In the genomic region with DNA sequence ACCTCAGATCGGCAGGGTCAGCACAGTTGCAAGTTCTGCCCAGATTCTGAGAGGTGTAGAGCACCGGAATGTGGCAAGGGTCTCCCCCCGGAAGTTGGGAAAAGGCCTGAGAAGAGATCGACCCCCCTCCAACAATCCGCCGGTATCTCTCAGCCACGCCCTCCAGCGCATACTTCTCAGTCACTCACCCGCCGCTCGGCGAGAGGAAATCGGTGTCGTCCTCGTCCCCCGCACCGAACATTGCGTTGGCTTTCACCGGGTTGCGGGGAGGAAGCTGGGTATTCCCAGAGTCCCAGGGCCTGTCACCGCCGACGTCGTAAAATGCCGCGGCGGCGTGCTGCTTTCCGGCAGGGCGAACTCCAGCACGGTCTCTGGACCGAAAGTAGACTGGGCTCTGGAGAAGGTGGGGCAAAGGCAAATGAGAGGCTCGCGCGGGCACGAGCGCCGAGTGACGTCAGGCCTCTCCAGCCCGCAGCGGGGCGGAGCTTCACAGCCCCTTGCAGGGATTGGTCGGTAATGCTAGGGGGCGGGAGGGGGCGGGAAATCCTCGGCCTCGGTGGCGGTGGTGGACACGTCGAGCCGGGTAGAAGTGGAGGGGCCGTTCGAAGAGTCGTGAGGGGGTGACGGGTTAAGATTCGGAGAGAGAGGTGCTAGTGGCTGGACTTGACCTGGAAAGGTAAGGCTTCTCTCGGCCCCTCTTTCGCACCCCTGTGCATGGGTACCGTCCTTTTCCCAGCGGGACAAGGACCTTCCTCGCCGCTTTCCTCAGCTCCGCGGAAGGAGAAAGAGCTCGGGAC, we compare ENCODE assay signal across 8 cellular contexts. TPM values are rescaled to one million over a fixed set of nuclear protein-coding genes. Genes with fewer than 3 reads are reported as not detected.
DNase-seq lines count a peak whose midpoint lies in the region; ATAC-seq and TF ChIP-seq lines count a peak whose summit lies in the region.

A gene with protein sequence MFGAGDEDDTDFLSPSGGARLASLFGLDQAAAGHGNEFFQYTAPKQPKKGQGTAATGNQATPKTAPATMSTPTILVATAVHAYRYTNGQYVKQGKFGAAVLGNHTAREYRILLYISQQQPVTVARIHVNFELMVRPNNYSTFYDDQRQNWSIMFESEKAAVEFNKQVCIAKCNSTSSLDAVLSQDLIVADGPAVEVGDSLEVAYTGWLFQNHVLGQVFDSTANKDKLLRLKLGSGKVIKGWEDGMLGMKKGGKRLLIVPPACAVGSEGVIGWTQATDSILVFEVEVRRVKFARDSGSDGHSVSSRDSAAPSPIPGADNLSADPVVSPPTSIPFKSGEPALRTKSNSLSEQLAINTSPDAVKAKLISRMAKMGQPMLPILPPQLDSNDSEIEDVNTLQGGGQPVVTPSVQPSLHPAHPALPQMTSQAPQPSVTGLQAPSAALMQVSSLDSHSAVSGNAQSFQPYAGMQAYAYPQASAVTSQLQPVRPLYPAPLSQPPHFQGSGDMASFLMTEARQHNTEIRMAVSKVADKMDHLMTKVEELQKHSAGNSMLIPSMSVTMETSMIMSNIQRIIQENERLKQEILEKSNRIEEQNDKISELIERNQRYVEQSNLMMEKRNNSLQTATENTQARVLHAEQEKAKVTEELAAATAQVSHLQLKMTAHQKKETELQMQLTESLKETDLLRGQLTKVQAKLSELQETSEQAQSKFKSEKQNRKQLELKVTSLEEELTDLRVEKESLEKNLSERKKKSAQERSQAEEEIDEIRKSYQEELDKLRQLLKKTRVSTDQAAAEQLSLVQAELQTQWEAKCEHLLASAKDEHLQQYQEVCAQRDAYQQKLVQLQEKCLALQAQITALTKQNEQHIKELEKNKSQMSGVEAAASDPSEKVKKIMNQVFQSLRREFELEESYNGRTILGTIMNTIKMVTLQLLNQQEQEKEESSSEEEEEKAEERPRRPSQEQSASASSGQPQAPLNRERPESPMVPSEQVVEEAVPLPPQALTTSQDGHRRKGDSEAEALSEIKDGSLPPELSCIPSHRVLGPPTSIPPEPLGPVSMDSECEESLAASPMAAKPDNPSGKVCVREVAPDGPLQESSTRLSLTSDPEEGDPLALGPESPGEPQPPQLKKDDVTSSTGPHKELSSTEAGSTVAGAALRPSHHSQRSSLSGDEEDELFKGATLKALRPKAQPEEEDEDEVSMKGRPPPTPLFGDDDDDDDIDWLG (minus strand): TSS at position 275 of the 797 bp plus-strand sequence. CDS start 34 bp downstream, at position 241.
A gene (plus strand): TSS at position 542 of the 797 bp plus-strand sequence. CDS start 34,605 bp downstream, outside the sequence.

- intact Hi-C loops in testis (cut with DNase I; ENCODE audit: low total_unique reads) = loop anchor here (5.0 kb wide), 1 partner anchor 46 kb away; no protein-coding TSS in a partner anchor

- POLR2A ChIA-PET in SK-N-SH (lab: Yijun Ruan, JAX) = interaction anchor here (1.1 to 3.1 kb wide), 6 partner anchors 31 to 119 kb away, joined by 3 to 19 read pairs (median 3); a partner anchor contains a TSS

- H3K27me3 ChIP-seq in SK-N-SH (ENCODE audit: insufficient read depth) (no peaks in the 10 kb centered on the region), testis (no peaks in the 10 kb centered on the region)

- H3K27ac Mint-ChIP-seq in activated naive CD4-positive, alpha-beta T cell treated with anti-CD3 and anti-CD28 coated beads, Interleukin-2, amount 50 U/mL, for 72 hours = peak within 1 kb of the TSS; percentile 92 to 95

- peak within 1 kb of the TSS; percentile 95 for H2AFZ ChIP-seq in SK-N-SH (ENCODE audit: low read depth)

- H3K9me3 Mint-ChIP-seq in activated naive CD4-positive, alpha-beta T cell treated with anti-CD3 and anti-CD28 coated beads, Interleukin-2, amount 50 U/mL, for 72 hours = no peaks in the 10 kb centered on the region

- H3K36me3 ChIP-seq in SK-N-SH (replicated peaks in 1 of 2; ENCODE audit: control insufficient read depth in 1 of 2, insufficient read depth in 2 of 2, low read length in 1 of 2) = peaks cover 9 to 10% of the 10 kb centered on the region in 2 experiments
- H3K36me3 ChIP-seq in testis (ENCODE audit: low read depth, missing control alignments) = no peaks in the 10 kb centered on the region

- ATAC-seq in HG02571 (IDR thresholded peaks at IDR 0.05; ENCODE audit: unreplicated experiment) (peak; percentile 91), omental fat pad (ENCODE audit: low FRiP score) (peak; percentile 99)
- peak; percentile 94 to 99 for ATAC-seq in activated naive CD4-positive, alpha-beta T cell treated with anti-CD3 and anti-CD28 coated beads, Interleukin-2, amount 50 U/mL, for 72 hours

- peaks cover 7% of the 10 kb centered on the region for H3F3A ChIP-seq in SK-N-SH (replicated peaks; ENCODE audit: insufficient read depth)

- H3K4me1 ChIP-seq in SK-N-SH (ENCODE audit: control insufficient read depth in 1 of 2, insufficient read depth in 2 of 2, low read depth in 1 of 2, low read length in 1 of 2) (peaks cover 16 to 17% of the 10 kb centered on the region in 2 experiments), testis (peaks cover 12% of the 10 kb centered on the region)

- H3K27ac ChIP-seq in SK-N-SH (ENCODE audit: low read depth in 2 of 2, low read length in 1 of 2) (peak within 1 kb of the TSS; percentile 70 to 80), testis (peak within 1 kb of the TSS; percentile 69 to 80)

- 0% methylated on average over 40 of the region's 65 CpGs for WGBS in SK-N-SH (ENCODE audit: low lambda C conversion rate)
- 0 to 1% methylated on average over 19 to 65 of the region's 65 CpGs for WGBS in testis, 2 donors

- H3K4me2 ChIP-seq in SK-N-SH = peak within 1 kb of the TSS; percentile 95

- CTCF ChIA-PET in SK-N-SH (lab: Yijun Ruan, JAX) = interaction anchor here (1.0 to 4.1 kb wide), 3 partner anchors 16 to 109 kb away, joined by 4 to 19 read pairs (median 12); a partner anchor contains a TSS

- peaks cover 15 to 17% of the 10 kb centered on the region in 2 donors for H3K36me3 Mint-ChIP-seq in activated naive CD4-positive, alpha-beta T cell treated with anti-CD3 and anti-CD28 coated beads, Interleukin-2, amount 50 U/mL, for 72 hours

- H3K9ac ChIP-seq in SK-N-SH = peak within 1 kb of the TSS; percentile 82

- no peak for TF ChIP-seq CTCF in SK-N-SH (IDR thresholded peaks at IDR 0.05)
- TF ChIP-seq CTCF in omental fat pad (IDR thresholded peaks at IDR 0.05) = no peak
- TF ChIP-seq CTCF in testis (IDR thresholded peaks at IDR 0.05) = no peak

- no peaks in the 10 kb centered on the region for H3K9me2 ChIP-seq in SK-N-SH

- H3K79me2 ChIP-seq in SK-N-SH (ENCODE audit: insufficient read depth) = peaks cover 78% of the 10 kb centered on the region

- H4K20me1 ChIP-seq in SK-N-SH (ENCODE audit: insufficient read depth) = no peaks in the 10 kb centered on the region

- DNase-seq in GM04504 (ENCODE audit: low read depth) (peak; percentile 97), NCI-H1048 (lab: John Stamatoyannopoulos, UW) (peak; percentile 85), SK-N-SH (peak; percentile 96), glomerular endothelial cell (ENCODE audit: extremely low read depth, low read depth, low spot score) (peak; percentile 82), omental fat pad (ENCODE audit: low spot score) (peak; percentile 86), testis (peak; percentile 99)
- peak; percentile 93 to 98 for DNase-seq in activated naive CD4-positive, alpha-beta T cell treated with anti-CD3 and anti-CD28 coated beads, Interleukin-2, amount 50 U/mL, for 72 hours (ENCODE audit: low spot score in 2 of 2)

- TF ChIP-seq POLR2A in testis (IDR thresholded peaks at IDR 0.05) = peak; percentile 33

- no peak for TF ChIP-seq EP300 in SK-N-SH (IDR thresholded peaks at IDR 0.05; ENCODE audit: borderline replicate concordance in 1 of 2, low read depth in 1 of 2, low read length in 1 of 2)

- H3K9me3 ChIP-seq in SK-N-SH = no peaks in the 10 kb centered on the region
- no peaks in the 10 kb centered on the region for H3K9me3 ChIP-seq in testis

- H3K4me3 ChIP-seq in SK-N-SH (ENCODE audit: low read depth in 2 of 2, low read length in 1 of 2) (peak within 1 kb of the TSS; percentile 96 to 98), testis (peak within 1 kb of the TSS; percentile 63 to 83)

- TF ChIP-seq RAD21 in SK-N-SH (IDR thresholded peaks at IDR 0.05; ENCODE audit: low read length) = 0 out of 2 replicates have a peak, but pooled peaks have one; percentile 4

TF ChIP-seq in SK-N-SH, 30 proteins besides CTCF, POLR2A, EP300 and RAD21 (continues in another document):
- TF ChIP-seq EZH2phosphoT487 (IDR thresholded peaks at IDR 0.05; ENCODE audit: borderline replicate concordance, low read depth) = no peak
- TF ChIP-seq MEF2A (IDR thresholded peaks at IDR 0.05; ENCODE audit: borderline replicate concordance, low read depth) = no peak
- peak; percentile 56; the same call in 1 of the 2 replicates for TF ChIP-seq TAF1 (IDR thresholded peaks at IDR 0.05; ENCODE audit: borderline replicate concordance, low read depth, low read length)
- peak; percentile 66 for TF ChIP-seq CHD2 (IDR thresholded peaks at IDR 0.05; ENCODE audit: low read length, partially characterized antibody)
- peak; percentile 75 for TF ChIP-seq ELF1 (IDR thresholded peaks at IDR 0.05)
- TF ChIP-seq, protein P1, sequence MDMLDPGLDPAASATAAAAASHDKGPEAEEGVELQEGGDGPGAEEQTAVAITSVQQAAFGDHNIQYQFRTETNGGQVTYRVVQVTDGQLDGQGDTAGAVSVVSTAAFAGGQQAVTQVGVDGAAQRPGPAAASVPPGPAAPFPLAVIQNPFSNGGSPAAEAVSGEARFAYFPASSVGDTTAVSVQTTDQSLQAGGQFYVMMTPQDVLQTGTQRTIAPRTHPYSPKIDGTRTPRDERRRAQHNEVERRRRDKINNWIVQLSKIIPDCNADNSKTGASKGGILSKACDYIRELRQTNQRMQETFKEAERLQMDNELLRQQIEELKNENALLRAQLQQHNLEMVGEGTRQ (IDR thresholded peaks at IDR 0.05; ENCODE audit: borderline replicate concordance, low read depth, low read length) = no peak

RNA-seq across cellular contexts. Expression of the first gene that starts in this region (rescaled TPM):
- polyA plus RNA-seq in SK-N-SH (2012; rRNA removed) (13.9 and 17.6 TPM in 2 replicates), testis (ENCODE audit: insufficient read depth, low read depth, low replicate concordance) (14.7 TPM)
- 10.1 and 11.5 TPM in 2 replicates for polyA plus RNA-seq in SK-N-SH (2012; cell fraction: cytosol; rRNA removed)
- 29.8 and 36.0 TPM in 2 replicates for polyA plus RNA-seq in SK-N-SH (2012; cell fraction: nucleus; rRNA removed)
- total RNA-seq in activated naive CD4-positive, alpha-beta T cell treated with anti-CD3 and anti-CD28 coated beads, Interleukin-2, amount 50 U/mL, for 72 hours = 10 to 100 TPM; 12.5 to 45.6 TPM
- total RNA-seq in glomerular endothelial cell (19.5 and 25.1 TPM in 2 replicates), omental fat pad (10 to 100 TPM; 20.5 to 42.3 (median 32.0) TPM), testis (10 to 100 TPM; 23.1 to 23.5 TPM)

RNA-seq across cellular contexts. Expression of the second gene that starts in this region (rescaled TPM):
- polyA plus RNA-seq in SK-N-SH (2012; rRNA removed) (7.7 and 11.2 TPM in 2 replicates), testis (ENCODE audit: insufficient read depth, low read depth, low replicate concordance) (15.3 TPM)
- polyA plus RNA-seq in SK-N-SH (2012; cell fraction: cytosol; rRNA removed) = 10.7 and 11.0 TPM in 2 replicates
- polyA plus RNA-seq in SK-N-SH (2012; cell fraction: nucleus; rRNA removed) = 2.0 and 4.6 TPM in 2 replicates
- 10 to 100 TPM; 11.5 to 14.8 TPM for total RNA-seq in activated naive CD4-positive, alpha-beta T cell treated with anti-CD3 and anti-CD28 coated beads, Interleukin-2, amount 50 U/mL, for 72 hours
- total RNA-seq in glomerular endothelial cell (14.8 and 15.7 TPM in 2 replicates), omental fat pad (10 to 100 TPM; 11.2 to 26.7 (median 18.6) TPM), testis (10 to 100 TPM; 12.3 to 21.9 TPM)

Comparison
In these comparisons a context has a peak if more than half of its experiments do, and no peak if none do; other contexts are left out.
1. Peak in every context shown above with its lines: DNase-seq, ATAC-seq, H3K4me3 ChIP-seq and H3K27ac ChIP-seq.